24 cellular contexts compared by ENCODE assay signal in genomic region chr15:75436861-75437260, GRCh38. TPM values are rescaled to one million over a fixed set of nuclear protein-coding genes. Genes with fewer than 3 reads are reported as not detected.
A peak's percentile ranks its signal among the peaks of the same experiment; 100 is the strongest.
DNase-seq lines count a peak whose midpoint lies in the region; ATAC-seq and TF ChIP-seq lines count a peak whose summit lies in the region.
"Had no signal": no experiment of that assay in that cellular context is flagged by ENCODE, and none has a peak within 500 bp of the region (broad histone marks: within the 10 kb centered on the region; RNA-seq: fewer than 3 reads in every experiment).

No MANE protein-coding gene starts in this region.

- H3K27ac Mint-ChIP-seq in CD4-positive, alpha-beta T cell, result peak overlapping the region; percentile 42
- H3K27ac Mint-ChIP-seq in CD8-positive, alpha-beta memory T cell, result peak overlapping the region in 2 of 8 donors; percentile 45 to 59
- peak overlapping the region; percentile 52 for H3K27ac Mint-ChIP-seq in endodermal cell
- H3K27ac Mint-ChIP-seq: GM23338 had no signal

- in situ Hi-C loops in GM13976 (cut with MboI; ENCODE audit: low sequenced_read_pairs, unreplicated experiment) (no loop called here), transverse colon (cut with MboI; ENCODE audit: low pct_ligation_motif_present in 1 of 4, low pct_unique_long_range_greater_than_20kb in 1 of 4, low sequenced_read_pairs in 3 of 4) (no loop called here)

- peaks cover 81% of the 10 kb centered on the region for H4K20me1 ChIP-seq in PC-9 (ENCODE audit: insufficient read depth)

- no peak overlapping the region for H3K4me3 Mint-ChIP-seq in CD4-positive, alpha-beta T cell
- no peak overlapping the region for H3K4me3 Mint-ChIP-seq in CD8-positive, alpha-beta memory T cell
- H3K4me3 Mint-ChIP-seq in endodermal cell, result no peak overlapping the region
- H3K4me3 Mint-ChIP-seq: activated T-cell treated with anti-CD3 and anti-CD28 coated beads, Interleukin-2, amount 50 U/mL, for 4 hours; GM23338 had no signal

- no peak overlapping the region for H3K4me2 ChIP-seq in PC-9
- H3K4me2 ChIP-seq: GM23338 had no signal

- intact Hi-C loops in CD4-positive, alpha-beta T cell (cut with DNase I, micrococcal nuclease), result no loop called here
- intact Hi-C loops in left lung (cut with DNase I) (no loop called here), PC-9 (cut with micrococcal nuclease; ENCODE audit: unreplicated experiment) (loop anchor here (10.0 kb wide), 1 partner anchor 52 kb away; no protein-coding TSS in a partner anchor), transverse colon (cut with DNase I; ENCODE audit: low total_unique reads) (no loop called here)

- peaks cover 17% of the 10 kb centered on the region for H3K4me1 ChIP-seq in CD8-positive, alpha-beta memory T cell (ENCODE audit: insufficient read depth, low read length)
- H3K4me1 ChIP-seq in endodermal cell (ENCODE audit: control insufficient read depth, insufficient read depth, low read length) (no peaks in the 10 kb centered on the region), left lung (no peaks in the 10 kb centered on the region), PC-9 (replicated peaks; ENCODE audit: insufficient read depth) (no peaks in the 10 kb centered on the region), transverse colon (peaks cover 0 to 11% (median 2%) of the 10 kb centered on the region in 4 donors)
- H3K4me1 ChIP-seq: Peyer's patch, sigmoid colon had no signal

- peaks cover 54% of the 10 kb centered on the region for H3K4me1 Mint-ChIP-seq in CD4-positive, alpha-beta T cell (ENCODE audit: low read depth)
- peaks cover 51 to 70% (median 60%) of the 10 kb centered on the region in 3 donors for H3K4me1 Mint-ChIP-seq in CD8-positive, alpha-beta memory T cell
- H3K4me1 Mint-ChIP-seq in endodermal cell, result peaks cover 4% of the 10 kb centered on the region
- H3K4me1 Mint-ChIP-seq: GM23338 had no signal

- H3K4me3 ChIP-seq in CD8-positive, alpha-beta memory T cell (ENCODE audit: low read length), result no peak overlapping the region
- no peak overlapping the region for H3K4me3 ChIP-seq in endodermal cell (ENCODE audit: low read length)
- no peak overlapping the region for H3K4me3 ChIP-seq in left lung
- H3K4me3 ChIP-seq in PC-9, result no peak overlapping the region
- no peak overlapping the region for H3K4me3 ChIP-seq in transverse colon
- H3K4me3 ChIP-seq: GM23338, Peyer's patch, sigmoid colon, suprapubic skin had no signal

- H3K27me3 ChIP-seq in CD4-positive, alpha-beta T cell (ENCODE audit: control insufficient read depth, insufficient read depth, low read length), result no peaks in the 10 kb centered on the region
- no peaks in the 10 kb centered on the region for H3K27me3 ChIP-seq in CD8-positive, alpha-beta memory T cell (ENCODE audit: insufficient read depth, low read length, poor library complexity, severe bottlenecking)
- H3K27me3 ChIP-seq in endodermal cell (ENCODE audit: control insufficient read depth, insufficient read depth, low read length, poor library complexity, severe bottlenecking), result no peaks in the 10 kb centered on the region
- H3K27me3 ChIP-seq in left lung, result no peaks in the 10 kb centered on the region
- no peaks in the 10 kb centered on the region for H3K27me3 ChIP-seq in PC-9 (ENCODE audit: insufficient read depth, low read depth)
- no peaks in the 10 kb centered on the region for H3K27me3 ChIP-seq in transverse colon
- H3K27me3 ChIP-seq: Peyer's patch, sigmoid colon, suprapubic skin had no signal

- H2AFZ ChIP-seq in PC-9, result no peak overlapping the region
- H2AFZ ChIP-seq: GM23338 had no signal

- no TSS peak for BruUV-seq in PC-9 (replicated peaks; lab: Mats Ljungman, UMichigan)

- TF ChIP-seq POLR2A in transverse colon (IDR thresholded peaks at IDR 0.05), result no peak

- peaks cover 48% of the 10 kb centered on the region for H3K36me3 Mint-ChIP-seq in CD4-positive, alpha-beta T cell (ENCODE audit: low read depth)
- H3K36me3 Mint-ChIP-seq in CD8-positive, alpha-beta memory T cell, result peaks cover 0 to 50% (median 14%) of the 10 kb centered on the region in 3 donors
- peaks cover 53% of the 10 kb centered on the region for H3K36me3 Mint-ChIP-seq in endodermal cell (ENCODE audit: low read depth)

- CTCF ChIA-PET in CD4-positive, alpha-beta T cell (lab: Charles Lee), result interaction anchor here (0.6 kb wide), 1 partner anchor 9 kb away, joined by 3 read pairs; no protein-coding TSS in a partner anchor
- CTCF ChIA-PET in CD8-positive, alpha-beta memory T cell (lab: Charles Lee), result interaction anchor here (1.4 kb wide), 1 partner anchor 69 kb away, joined by 3 read pairs; no protein-coding TSS in a partner anchor
- CTCF ChIA-PET in PC-9 (lab: Charles Lee), result no interaction called here

- H3K9me3 ChIP-seq in CD4-positive, alpha-beta T cell (ENCODE audit: control insufficient read depth, low read length), result no peaks in the 10 kb centered on the region
- H3K9me3 ChIP-seq in CD8-positive, alpha-beta memory T cell (ENCODE audit: low read length), result no peaks in the 10 kb centered on the region
- H3K9me3 ChIP-seq in endodermal cell (ENCODE audit: control insufficient read depth, low read length) (no peaks in the 10 kb centered on the region), left lung (no peaks in the 10 kb centered on the region), PC-9 (ENCODE audit: insufficient read depth, low read depth) (no peaks in the 10 kb centered on the region), transverse colon (no peaks in the 10 kb centered on the region)
- H3K9me3 ChIP-seq: Peyer's patch, sigmoid colon, suprapubic skin had no signal

- H3K27ac ChIP-seq in CD4-positive, alpha-beta T cell (ENCODE audit: low read depth, low read length), result no peak overlapping the region
- peak overlapping the region; percentile 21 for H3K27ac ChIP-seq in CD8-positive, alpha-beta memory T cell (ENCODE audit: low read depth, low read length)
- H3K27ac ChIP-seq in endodermal cell (ENCODE audit: low read depth, low read length) (no peak overlapping the region), left lung (no peak overlapping the region), PC-9 (no peak overlapping the region), transverse colon (no peak overlapping the region)
- H3K27ac ChIP-seq: C4-2B, Peyer's patch, sigmoid colon, suprapubic skin, WERI-Rb-1 had no signal

- no peaks in the 10 kb centered on the region for H3K27me3 Mint-ChIP-seq in CD4-positive, alpha-beta T cell
- no peaks in the 10 kb centered on the region for H3K27me3 Mint-ChIP-seq in CD8-positive, alpha-beta memory T cell
- H3K27me3 Mint-ChIP-seq in endodermal cell (ENCODE audit: insufficient read depth), result no peaks in the 10 kb centered on the region

- no peak overlapping the region for H3K9ac ChIP-seq in endodermal cell (ENCODE audit: extremely low read depth, low read length, poor library complexity, severe bottlenecking)

- TF ChIP-seq CTCF in CD4-positive, alpha-beta T cell (IDR thresholded peaks at IDR 0.05), result no peak
- no peak for TF ChIP-seq CTCF in endodermal cell (conservative IDR thresholded peaks at IDR 0.05)
- TF ChIP-seq CTCF in left lung (IDR thresholded peaks at IDR 0.05), result no peak
- no peak for TF ChIP-seq CTCF in PC-9 (conservative IDR thresholded peaks at IDR 0.05)
- TF ChIP-seq CTCF in GM13976 (IDR thresholded peaks at IDR 0.05; ENCODE audit: borderline replicate concordance, control extremely low read depth, extremely low read depth, insufficient read depth, missing control alignments), result no peak
- no peak for TF ChIP-seq CTCF in transverse colon (IDR thresholded peaks at IDR 0.05)

- H3K9me2 ChIP-seq in PC-9 (ENCODE audit: insufficient read depth), result no peaks in the 10 kb centered on the region

- ATAC-seq in CD4-positive, alpha-beta T cell (ENCODE audit: poor library complexity), result no peak
- ATAC-seq in left lung, result peak; percentile 35
- ATAC-seq: activated T-cell treated with anti-CD3 and anti-CD28 coated beads, Interleukin-2, amount 50 U/mL, for 4 hours; GM23338; left lobe of liver had no signal

- H3K9me3 Mint-ChIP-seq in CD4-positive, alpha-beta T cell, result no peaks in the 10 kb centered on the region
- no peaks in the 10 kb centered on the region for H3K9me3 Mint-ChIP-seq in CD8-positive, alpha-beta memory T cell
- H3K9me3 Mint-ChIP-seq in endodermal cell, result no peaks in the 10 kb centered on the region
- H3K9me3 Mint-ChIP-seq: activated T-cell treated with anti-CD3 and anti-CD28 coated beads, Interleukin-2, amount 50 U/mL, for 4 hours; GM23338 had no signal

- peaks cover 98% of the 10 kb centered on the region for H3K79me2 ChIP-seq in PC-9 (ENCODE audit: low read depth)

- TF ChIP-seq EP300 in transverse colon (IDR thresholded peaks at IDR 0.05; ENCODE audit: low read depth), result no peak

- DNase-seq in CD4-positive, alpha-beta T cell, result no peak
- DNase-seq in CD8-positive, alpha-beta memory T cell, result no peak
- no peak for DNase-seq in endodermal cell
- DNase-seq in left lung, result no peak
- DNase-seq in PC-9, result no peak
- no peak for DNase-seq in GM13976 (ENCODE audit: low spot score)
- no peak for DNase-seq in transverse colon
- no peak for DNase-seq in NOMO-1 (lab: John Stamatoyannopoulos, UW; ENCODE audit: unreplicated experiment in 2 of 2)
- DNase-seq: activated CD4-positive, alpha-beta T cell treated with anti-CD3 and anti-CD28 coated beads for 4 hours; activated T-cell treated with anti-CD3 and anti-CD28 coated beads, Interleukin-2, amount 50 U/mL, for 4 hours; glutamatergic neuron; mesendoderm; MV-4-11; NCI-H1436; NCI-H345; NCI-H748 treated with DMSO at 0.1 percent for 48 hours; Peyer's patch; sigmoid colon; stimulated activated CD4-positive, alpha-beta T cell treated with anti-CD3 and anti-CD28 coated beads, Interleukin-4, amount 100 ng/mL, for 4 hours; WERI-Rb-1 had no signal

- POLR2A ChIA-PET in CD4-positive, alpha-beta T cell (lab: Charles Lee), result interaction anchor here (1.1 to 1.5 kb wide), 2 partner anchors 14 to 17 kb away, joined by 5 to 6 read pairs; partner anchors contain the start of gene SIN3A
- POLR2A ChIA-PET in CD8-positive, alpha-beta memory T cell (lab: Charles Lee), result interaction anchor here (0.7 to 0.9 kb wide), 2 partner anchors 14 to 17 kb away, joined by 3 to 4 read pairs; partner anchors contain the start of gene SIN3A
- POLR2A ChIA-PET in PC-9 (lab: Charles Lee; ENCODE audit: unreplicated experiment), result no interaction called here

- no peaks in the 10 kb centered on the region for H3K36me3 ChIP-seq in CD8-positive, alpha-beta memory T cell (ENCODE audit: insufficient read depth, low read length)
- peaks cover 29% of the 10 kb centered on the region for H3K36me3 ChIP-seq in endodermal cell (ENCODE audit: control insufficient read depth, insufficient read depth, low read length)
- peaks cover 0 to 8% of the 10 kb centered on the region in 2 donors for H3K36me3 ChIP-seq in left lung
- H3K36me3 ChIP-seq in PC-9 (ENCODE audit: low read depth), result peaks cover 12% of the 10 kb centered on the region
- H3K36me3 ChIP-seq in transverse colon, result peaks cover 0 to 6% (median 0%) of the 10 kb centered on the region in 4 donors

- H3F3A ChIP-seq in PC-9 (ENCODE audit: insufficient read depth, low read depth), result peaks cover 15% of the 10 kb centered on the region; the same call in 1 of the 2 replicates

- 91 to 94% methylated on average over 5 of the region's 5 CpGs for WGBS in endodermal cell (ENCODE audit: insufficient coverage in 1 of 2, insufficient read length in 1 of 2), 2 experiments
- 82 to 94% methylated on average over 2 to 5 of the region's 5 CpGs for WGBS in transverse colon (ENCODE audit: low coverage in 1 of 2), 2 donors

RNA-seq across cellular contexts. Expression of gene SIN3A, which starts 14.6 kb away (rescaled TPM):
- 100 to 1,000 TPM; 136 to 141 TPM for total RNA-seq in CD4-positive, alpha-beta T cell
- 10 to 100 TPM; 82.8 to 89.0 TPM for total RNA-seq in CD8-positive, alpha-beta memory T cell
- polyA plus RNA-seq in CD8-positive, alpha-beta memory T cell, result 16.0 TPM
- total RNA-seq in endodermal cell (100 to 1,000 TPM; 119 to 123 TPM), left lung (10 to 100 TPM; 49.4 to 50.5 TPM), PC-9 (2021) (87.0 and 91.8 TPM in 2 replicates), transverse colon (10 to 100 TPM; 39.3 to 88.0 (median 72.6) TPM)
- polyA plus RNA-seq in endodermal cell (2013, experiment 1 of 2), result 56.8 TPM
- polyA plus RNA-seq in endodermal cell (2013, experiment 2 of 2), result 56.4 TPM
